ENCODE assay signal across 15 cellular contexts in the genomic region with DNA sequence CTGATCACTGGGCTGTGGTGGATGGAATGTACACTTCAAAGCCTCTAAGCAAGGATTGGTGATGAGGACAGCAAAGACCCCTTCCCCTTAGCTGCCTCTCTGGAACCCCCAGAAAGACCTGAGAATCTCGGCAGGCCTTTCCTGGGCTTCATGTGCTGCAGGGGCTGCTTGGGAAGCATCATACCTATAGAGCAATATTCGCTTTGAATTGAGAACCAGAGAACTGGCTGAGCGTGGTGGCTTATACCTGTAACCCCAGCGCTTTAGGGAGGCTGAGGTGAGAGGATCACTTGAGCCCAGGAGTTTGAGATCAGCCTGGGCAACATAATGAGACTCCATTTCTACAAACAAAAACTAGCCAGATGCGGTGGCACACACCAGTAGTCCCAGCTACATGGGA. TPM values are rescaled to one million over a fixed set of nuclear protein-coding genes. Genes with fewer than 3 reads are reported as not detected.
A peak's percentile ranks its signal among the peaks of the same experiment; 100 is the strongest.
DNase-seq lines count a peak whose midpoint lies in the region; ATAC-seq and TF ChIP-seq lines count a peak whose summit lies in the region.
"Had no signal": no experiment of that assay in that cellular context is flagged by ENCODE, and none has a peak within 500 bp of the region (broad histone marks: within the 10 kb centered on the region; RNA-seq: fewer than 3 reads in every experiment).

No MANE protein-coding gene starts in this region.

- H3K36me3 ChIP-seq in left ventricle myocardium inferior (peaks cover 18% of the 10 kb centered on the region), neural progenitor cell (no peaks in the 10 kb centered on the region), GM23338 (ENCODE audit: insufficient read depth) (no peaks in the 10 kb centered on the region; the same call in 1 of the 2 replicates)
- H3K36me3 ChIP-seq: BLaER1 had no signal

- 96% methylated on average over 5 of the region's 5 CpGs for WGBS in right cardiac atrium

- H3K36me3 Mint-ChIP-seq in T-helper 17 cell (ENCODE audit: low read depth) (peaks cover 2% of the 10 kb centered on the region), neural progenitor cell (peaks cover 4% of the 10 kb centered on the region), GM23338 (ENCODE audit: low read depth) (peaks cover 7% of the 10 kb centered on the region; the same call in 2 of the 3 replicates)

- ATAC-seq in right cardiac atrium (no peak), T-helper 17 cell (no peak), HG03045 (IDR thresholded peaks at IDR 0.05; ENCODE audit: unreplicated experiment) (no peak), GM23338 (no peak), GM19397 (IDR thresholded peaks at IDR 0.05; ENCODE audit: unreplicated experiment) (no peak)

- H4K20me1 ChIP-seq in neural progenitor cell (ENCODE audit: low read depth) (no peaks in the 10 kb centered on the region), GM23338 (replicated peaks; ENCODE audit: insufficient read depth) (no peaks in the 10 kb centered on the region)
- H4K20me1 ChIP-seq: BLaER1 had no signal

- H3K4me3 ChIP-seq in left ventricle myocardium inferior, result no peak overlapping the region
- no peak overlapping the region for H3K4me3 ChIP-seq in right cardiac atrium (ENCODE audit: low read length)
- no peak overlapping the region for H3K4me3 ChIP-seq in neural progenitor cell
- no peak overlapping the region for H3K4me3 ChIP-seq in GM23338
- H3K4me3 ChIP-seq: BLaER1, MG63, PC-9 had no signal

- H3K79me2 ChIP-seq in neural progenitor cell (ENCODE audit: low read depth) (no peaks in the 10 kb centered on the region), GM23338 (replicated peaks; ENCODE audit: insufficient read depth) (no peaks in the 10 kb centered on the region)

- intact Hi-C loops in left ventricle myocardium inferior (cut with micrococcal nuclease) (no loop called here), right cardiac atrium (cut with DNase I) (no loop called here)

- TF ChIP-seq CTCF in left ventricle myocardium inferior (IDR thresholded peaks at IDR 0.05; ENCODE audit: borderline replicate concordance) (no peak), neural progenitor cell (IDR thresholded peaks at IDR 0.05) (no peak), GM23338 (conservative IDR thresholded peaks at IDR 0.05; ENCODE audit: low read depth in 2 of 2) (no peak)

- H3K4me1 Mint-ChIP-seq in T-helper 17 cell, result peaks cover 6% of the 10 kb centered on the region
- peaks cover 30% of the 10 kb centered on the region for H3K4me1 Mint-ChIP-seq in neural progenitor cell
- peaks cover 20% of the 10 kb centered on the region for H3K4me1 Mint-ChIP-seq in GM23338

- H3F3A ChIP-seq in neural progenitor cell (ENCODE audit: low read depth), result peaks cover 21% of the 10 kb centered on the region
- no peaks in the 10 kb centered on the region for H3F3A ChIP-seq in GM23338 (replicated peaks; ENCODE audit: low read depth)

- H3K4me2 ChIP-seq in neural progenitor cell (no peak overlapping the region), GM23338 (no peak overlapping the region)
- H3K4me2 ChIP-seq: BLaER1 had no signal

- H3K4me3 Mint-ChIP-seq in T-helper 17 cell (no peak overlapping the region), neural progenitor cell (no peak overlapping the region), GM23338 (no peak overlapping the region)

- no peak overlapping the region for H3K9ac ChIP-seq in neural progenitor cell
- H3K9ac ChIP-seq: BLaER1 had no signal

- peaks cover 23% of the 10 kb centered on the region for H3K9me3 Mint-ChIP-seq in neural progenitor cell
- H3K9me3 Mint-ChIP-seq in GM23338, result peaks cover 10% of the 10 kb centered on the region

- H3K27me3 Mint-ChIP-seq in T-helper 17 cell, result no peaks in the 10 kb centered on the region
- H3K27me3 Mint-ChIP-seq in neural progenitor cell (ENCODE audit: insufficient read depth, low read depth), result peaks cover 11% of the 10 kb centered on the region
- peaks cover 7% of the 10 kb centered on the region for H3K27me3 Mint-ChIP-seq in GM23338 (ENCODE audit: insufficient read depth, low read depth, poor library complexity)

- H3K27me3 ChIP-seq in left ventricle myocardium inferior (ENCODE audit: low read depth), result no peaks in the 10 kb centered on the region
- no peaks in the 10 kb centered on the region for H3K27me3 ChIP-seq in right cardiac atrium (ENCODE audit: control insufficient read depth, insufficient read depth)
- no peaks in the 10 kb centered on the region for H3K27me3 ChIP-seq in neural progenitor cell
- no peaks in the 10 kb centered on the region for H3K27me3 ChIP-seq in GM23338 (ENCODE audit: insufficient read depth)
- H3K27me3 ChIP-seq: BLaER1, MG63 had no signal

- H3K4me1 ChIP-seq in left ventricle myocardium inferior (peaks cover 57% of the 10 kb centered on the region), right cardiac atrium (ENCODE audit: control insufficient read depth, insufficient read depth, low read length) (peaks cover 23% of the 10 kb centered on the region), neural progenitor cell (peaks cover 26% of the 10 kb centered on the region), GM23338 (ENCODE audit: insufficient read depth) (peaks cover 10% of the 10 kb centered on the region; the same call in 1 of the 2 replicates)

- H3K9me2 ChIP-seq in GM23338 (ENCODE audit: insufficient read depth), result no peaks in the 10 kb centered on the region

- H3K9me3 ChIP-seq in left ventricle myocardium inferior (replicated peaks) (peaks cover 13% of the 10 kb centered on the region), right cardiac atrium (ENCODE audit: control insufficient read depth, low read length) (no peaks in the 10 kb centered on the region), T-helper 17 cell (ENCODE audit: control insufficient read depth, low read length, poor library complexity, severe bottlenecking) (no peaks in the 10 kb centered on the region), neural progenitor cell (ENCODE audit: low read depth) (peaks cover 5% of the 10 kb centered on the region)

- DNase-seq in left ventricle myocardium inferior (no peak), right cardiac atrium (no peak), T-helper 17 cell (no peak), neural progenitor cell (ENCODE audit: low spot score) (no peak), GM23338 (ENCODE audit: low spot score) (no peak)
- DNase-seq: DMS 273 treated with DMSO at 0.1 percent for 48 hours, MG63, NCI-H1092 treated with DMSO at 0.1 percent for 48 hours, NCI-H1694, NCI-H774, PC-9, SHP77 had no signal

- H2AFZ ChIP-seq in neural progenitor cell (replicated peaks), result no peak overlapping the region
- no peak overlapping the region for H2AFZ ChIP-seq in GM23338
- H2AFZ ChIP-seq: PC-9 had no signal

- peak overlapping the region; percentile 85 for H3K27ac ChIP-seq in left ventricle myocardium inferior (replicated peaks)
- H3K27ac ChIP-seq in right cardiac atrium (ENCODE audit: low read length), result no peak overlapping the region
- H3K27ac ChIP-seq in neural progenitor cell, result no peak overlapping the region
- H3K27ac ChIP-seq in GM23338 (ENCODE audit: low read depth), result no peak overlapping the region
- H3K27ac ChIP-seq: BLaER1 had no signal

- H3K27ac Mint-ChIP-seq in T-helper 17 cell (peak overlapping the region; percentile 17), neural progenitor cell (peak overlapping the region; percentile 83), GM23338 (no peak overlapping the region)

TF ChIP-seq in GM23338, 12 proteins besides CTCF, POLR2A, EP300 and RAD21 (continues in another document):
- TF ChIP-seq STAT1 (IDR thresholded peaks at IDR 0.05; ENCODE audit: unreplicated experiment) (no peak), ZNF331 (CRISPR knock-in tag; IDR thresholded peaks at IDR 0.05; ENCODE audit: low read depth) (no peak), POLR2AphosphoS5 (IDR thresholded peaks at IDR 0.05; ENCODE audit: low read depth) (no peak), EZH2 (IDR thresholded peaks at IDR 0.05; ENCODE audit: low read depth, unreplicated experiment) (no peak), EZH2phosphoT487 (IDR thresholded peaks at IDR 0.05; ENCODE audit: unreplicated experiment) (no peak), ZNF114 (CRISPR knock-in tag; IDR thresholded peaks at IDR 0.05) (no peak)

RNA-seq across cellular contexts. Expression of gene CSF1, which starts 22.0 kb away (rescaled TPM):
- 13.9 TPM for total RNA-seq in left ventricle myocardium inferior
- 10 to 100 TPM; 13.9 to 22.6 (median 19.4) TPM for total RNA-seq in right cardiac atrium
- 13.5 TPM for polyA plus RNA-seq in right cardiac atrium
- total RNA-seq in T-helper 17 cell, result 10 to 100 TPM; 15.4 to 20.3 TPM
- total RNA-seq in neural progenitor cell (ENCODE audit: low replicate concordance), result 2.7 and 5.0 TPM in 2 replicates
- 3.5 and 6.3 TPM in 2 replicates for total RNA-seq in GM23338 (2014; rRNA removed; shearing (Covaris generic))
- 1.1 and 1.4 TPM in 2 replicates for polyA plus RNA-seq in GM23338 (2016; fragmentation: Nextera tagmentation; extraction: Ambion mirVana)

RNA-seq across cellular contexts. Expression of gene AHCYL1, which starts 51.9 kb away (rescaled TPM):
- 45.2 TPM for total RNA-seq in left ventricle myocardium inferior
- 10 to 100 TPM; 37.4 to 49.6 (median 43.8) TPM for total RNA-seq in right cardiac atrium
- polyA plus RNA-seq in right cardiac atrium, result 27.7 TPM
- 10 to 100 TPM; 16.5 to 21.3 TPM for total RNA-seq in T-helper 17 cell
- 62.5 and 65.5 TPM in 2 replicates for total RNA-seq in neural progenitor cell (ENCODE audit: low replicate concordance)
- total RNA-seq in GM23338 (2014; rRNA removed; shearing (Covaris generic)), result 60.4 and 63.3 TPM in 2 replicates
- 65.3 and 70.0 TPM in 2 replicates for polyA plus RNA-seq in GM23338 (2016; fragmentation: Nextera tagmentation; extraction: Ambion mirVana)
